In the genomic region with DNA sequence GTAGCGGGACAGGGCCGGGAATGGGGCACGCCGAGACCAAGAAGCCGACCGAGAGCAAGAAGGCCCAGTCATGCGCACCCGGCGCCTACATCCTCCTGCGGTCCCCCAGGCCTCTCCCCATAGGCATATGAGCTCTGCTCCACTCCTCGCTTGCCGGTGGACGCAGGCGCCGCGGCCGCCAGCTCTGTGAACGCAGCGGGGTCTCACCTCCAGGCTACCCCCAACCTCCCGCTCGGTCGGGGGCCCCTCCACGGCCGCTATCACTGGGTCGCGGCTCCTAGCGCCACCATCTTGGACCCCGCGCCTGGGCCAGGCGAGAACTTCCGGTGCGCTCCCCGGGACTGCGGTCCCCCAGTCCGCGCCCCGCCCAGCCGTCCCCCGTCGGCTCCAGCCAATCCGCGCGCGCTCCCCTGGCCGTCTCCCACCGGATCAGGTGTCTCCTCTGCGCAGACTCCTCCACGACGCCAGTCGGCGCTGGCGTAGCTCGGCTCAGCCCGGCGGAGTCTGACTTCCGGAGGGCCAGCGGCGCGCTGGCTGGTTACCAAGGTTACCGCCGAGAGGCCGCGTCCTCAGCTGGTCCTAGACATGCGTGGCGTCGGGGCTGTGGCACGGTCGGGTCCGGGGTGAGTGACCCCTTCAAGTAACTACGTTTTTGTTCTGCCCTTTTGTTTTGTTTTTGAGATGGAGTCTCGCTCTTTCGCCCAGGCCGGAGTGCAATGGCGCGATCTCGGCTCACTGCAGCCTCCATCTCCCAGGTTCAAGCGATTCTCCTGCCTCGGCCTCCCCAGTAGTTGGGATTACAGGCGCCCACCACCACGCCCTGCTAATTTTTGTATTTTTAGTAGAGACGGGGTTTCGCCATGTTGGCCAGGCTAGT, we compare ENCODE assay signal across 8 cellular contexts.
DNase-seq lines count a peak whose midpoint lies in the region; ATAC-seq and TF ChIP-seq lines count a peak whose summit lies in the region.

Gene ZNF594, minus strand, starts transcription at position 328 of the 877 bp plus-strand sequence. CDS start 7,612 bp downstream, outside the sequence.

- in situ Hi-C loops in astrocyte of the spinal cord (cut with HindIII; ENCODE audit: low sequenced_read_pairs): no loop called here

- TF ChIP-seq CTCF in astrocyte of the spinal cord (IDR thresholded peaks at IDR 0.05; ENCODE audit: low read depth, low read length) (peak; percentile 79), retinal pigment epithelial cell (conservative IDR thresholded peaks at IDR 0.05; ENCODE audit: low read depth, low read length) (peak; percentile 64)

- H3K4me3 ChIP-seq in astrocyte of the spinal cord (ENCODE audit: low read depth, low read length) (peak within 1 kb of the TSS; percentile 86), retinal pigment epithelial cell (ENCODE audit: low read length) (peak within 1 kb of the TSS; percentile 78)

- DNase-seq in NCI-H2029 (lab: John Stamatoyannopoulos, UW): peak; percentile 84
- DNase-seq in T1000 (lab: John Stamatoyannopoulos, UW): peak; percentile 97
- DNase-seq in astrocyte of the spinal cord (ENCODE audit: low read depth, low spot score): peak; percentile 97
- peak; percentile 53 to 97 (median 92) for DNase-seq in hypothalamus (lab: John Stamatoyannopoulos, UW)
- DNase-seq in retinal pigment epithelial cell (ENCODE audit: low read depth): peak; percentile 83
- no peak for DNase-seq in RKO (ENCODE audit: low spot score)

- peak; percentile 96 for ATAC-seq in GM18505 (IDR thresholded peaks at IDR 0.05; ENCODE audit: unreplicated experiment)
- peak; percentile 93 for ATAC-seq in HG02973 (IDR thresholded peaks at IDR 0.05; ENCODE audit: unreplicated experiment)

- TF ChIP-seq POLR2A in GM18505 (IDR thresholded peaks at IDR 0.05; ENCODE audit: borderline replicate concordance, extremely low read depth, insufficient read depth, insufficient read length): peak; percentile 90
